In the genomic region with DNA sequence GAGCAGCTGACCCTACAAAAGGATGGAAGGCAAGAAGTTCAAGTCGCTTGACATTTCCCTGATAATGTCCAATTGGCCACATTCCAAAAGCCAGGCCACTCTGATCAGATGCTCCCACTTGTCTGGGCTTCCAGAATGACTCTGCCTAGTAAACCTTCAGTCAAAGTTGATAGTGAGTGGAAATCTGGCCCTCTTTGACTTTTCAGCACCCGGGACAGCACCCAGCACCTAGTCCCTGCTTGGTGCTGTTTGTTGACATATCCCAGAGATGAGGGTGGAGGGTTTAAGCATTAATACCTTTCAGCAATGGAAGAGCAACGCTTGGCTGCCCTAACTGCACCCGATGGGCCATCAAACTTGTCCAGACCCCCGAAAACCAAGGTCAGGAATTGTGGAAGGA, we compare ENCODE assay signal across 1 cellular context.
TF ChIP-seq lines count a peak whose summit lies in the region.

No MANE protein-coding gene starts in this region.

TF ChIP-seq in HepG2, 621 proteins besides CTCF, POLR2A, EP300 and RAD21 (continued from another document and continues in another):
- TF ChIP-seq, protein P1, sequence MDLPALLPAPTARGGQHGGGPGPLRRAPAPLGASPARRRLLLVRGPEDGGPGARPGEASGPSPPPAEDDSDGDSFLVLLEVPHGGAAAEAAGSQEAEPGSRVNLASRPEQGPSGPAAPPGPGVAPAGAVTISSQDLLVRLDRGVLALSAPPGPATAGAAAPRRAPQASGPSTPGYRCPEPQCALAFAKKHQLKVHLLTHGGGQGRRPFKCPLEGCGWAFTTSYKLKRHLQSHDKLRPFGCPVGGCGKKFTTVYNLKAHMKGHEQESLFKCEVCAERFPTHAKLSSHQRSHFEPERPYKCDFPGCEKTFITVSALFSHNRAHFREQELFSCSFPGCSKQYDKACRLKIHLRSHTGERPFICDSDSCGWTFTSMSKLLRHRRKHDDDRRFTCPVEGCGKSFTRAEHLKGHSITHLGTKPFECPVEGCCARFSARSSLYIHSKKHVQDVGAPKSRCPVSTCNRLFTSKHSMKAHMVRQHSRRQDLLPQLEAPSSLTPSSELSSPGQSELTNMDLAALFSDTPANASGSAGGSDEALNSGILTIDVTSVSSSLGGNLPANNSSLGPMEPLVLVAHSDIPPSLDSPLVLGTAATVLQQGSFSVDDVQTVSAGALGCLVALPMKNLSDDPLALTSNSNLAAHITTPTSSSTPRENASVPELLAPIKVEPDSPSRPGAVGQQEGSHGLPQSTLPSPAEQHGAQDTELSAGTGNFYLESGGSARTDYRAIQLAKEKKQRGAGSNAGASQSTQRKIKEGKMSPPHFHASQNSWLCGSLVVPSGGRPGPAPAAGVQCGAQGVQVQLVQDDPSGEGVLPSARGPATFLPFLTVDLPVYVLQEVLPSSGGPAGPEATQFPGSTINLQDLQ (CRISPR knock-in tag; IDR thresholded peaks at IDR 0.05), result no peak
- TF ChIP-seq KDM2A (CRISPR knock-in tag; IDR thresholded peaks at IDR 0.05; ENCODE audit: borderline replicate concordance, low read depth) (no peak), WIZ (CRISPR knock-in tag; IDR thresholded peaks at IDR 0.05) (peak; percentile 93), DNMT3B (CRISPR knock-in tag; conservative IDR thresholded peaks at IDR 0.05) (no peak), ZNF552 (CRISPR knock-in tag; IDR thresholded peaks at IDR 0.05; ENCODE audit: borderline replicate concordance) (0 out of 2 replicates have a peak, but pooled peaks have one; percentile 32), RARA (CRISPR knock-in tag; IDR thresholded peaks at IDR 0.05) (peak; percentile 19; the same call in 1 of the 2 replicates), JUND (CRISPR knock-in tag; IDR thresholded peaks at IDR 0.05) (no peak), SNAPC2 (CRISPR knock-in tag; IDR thresholded peaks at IDR 0.05) (no peak), ZNF589 (CRISPR knock-in tag; conservative IDR thresholded peaks at IDR 0.05) (no peak), PPARG (CRISPR knock-in tag; conservative IDR thresholded peaks at IDR 0.05) (no peak), MAFK (conservative IDR thresholded peaks at IDR 0.05 in 1 of 2, IDR thresholded peaks at IDR 0.05 in 1 of 2; ENCODE audit: low read length in 2 of 2) (no peak), MIER2 (CRISPR knock-in tag; IDR thresholded peaks at IDR 0.05) (peak; percentile 97), HDAC2 (CRISPR knock-in tag; IDR thresholded peaks at IDR 0.05) (peak; percentile 31; the same call in 1 of the 2 replicates), ZNF12 (CRISPR knock-in tag; IDR thresholded peaks at IDR 0.05) (0 out of 2 replicates have a peak, but pooled peaks have one; percentile 19), MLLT10 (CRISPR knock-in tag; IDR thresholded peaks at IDR 0.05) (no peak), ZNF296 (CRISPR knock-in tag; conservative IDR thresholded peaks at IDR 0.05) (no peak), BRD4 (CRISPR knock-in tag; IDR thresholded peaks at IDR 0.05) (no peak), RXRB (CRISPR knock-in tag; IDR thresholded peaks at IDR 0.05; ENCODE audit: borderline replicate concordance) (no peak), MXI1 (IDR thresholded peaks at IDR 0.05; ENCODE audit: borderline replicate concordance, low read depth, low read length) (no peak), KLF6 (CRISPR knock-in tag; IDR thresholded peaks at IDR 0.05) (0 out of 2 replicates have a peak, but pooled peaks have one; percentile 37), CEBPG (CRISPR knock-in tag; IDR thresholded peaks at IDR 0.05) (no peak), ZNF232 (CRISPR knock-in tag; IDR thresholded peaks at IDR 0.05; ENCODE audit: borderline replicate concordance) (peak; percentile 59; the same call in 1 of the 2 replicates), POLR2AphosphoS5 (IDR thresholded peaks at IDR 0.05; ENCODE audit: low read depth, low read length) (no peak), PAX8 (CRISPR knock-in tag; IDR thresholded peaks at IDR 0.05; ENCODE audit: borderline replicate concordance) (no peak), ZNF850 (CRISPR knock-in tag; conservative IDR thresholded peaks at IDR 0.05) (no peak), ZMYM2 (CRISPR knock-in tag; IDR thresholded peaks at IDR 0.05) (no peak), ZNF776 (CRISPR knock-in tag; IDR thresholded peaks at IDR 0.05) (no peak), FLYWCH1 (CRISPR knock-in tag; IDR thresholded peaks at IDR 0.05) (no peak), THYN1 (CRISPR knock-in tag; IDR thresholded peaks at IDR 0.05; ENCODE audit: borderline replicate concordance, low read depth) (no peak), ZNF558 (CRISPR knock-in tag; IDR thresholded peaks at IDR 0.05; ENCODE audit: borderline replicate concordance) (no peak)
- TF ChIP-seq, protein P2, sequence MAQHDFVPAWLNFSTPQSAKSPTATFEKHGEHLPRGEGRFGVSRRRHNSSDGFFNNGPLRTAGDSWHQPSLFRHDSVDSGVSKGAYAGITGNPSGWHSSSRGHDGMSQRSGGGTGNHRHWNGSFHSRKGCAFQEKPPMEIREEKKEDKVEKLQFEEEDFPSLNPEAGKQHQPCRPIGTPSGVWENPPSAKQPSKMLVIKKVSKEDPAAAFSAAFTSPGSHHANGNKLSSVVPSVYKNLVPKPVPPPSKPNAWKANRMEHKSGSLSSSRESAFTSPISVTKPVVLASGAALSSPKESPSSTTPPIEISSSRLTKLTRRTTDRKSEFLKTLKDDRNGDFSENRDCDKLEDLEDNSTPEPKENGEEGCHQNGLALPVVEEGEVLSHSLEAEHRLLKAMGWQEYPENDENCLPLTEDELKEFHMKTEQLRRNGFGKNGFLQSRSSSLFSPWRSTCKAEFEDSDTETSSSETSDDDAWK (CRISPR knock-in tag; IDR thresholded peaks at IDR 0.05), result no peak
- TF ChIP-seq, protein P3, sequence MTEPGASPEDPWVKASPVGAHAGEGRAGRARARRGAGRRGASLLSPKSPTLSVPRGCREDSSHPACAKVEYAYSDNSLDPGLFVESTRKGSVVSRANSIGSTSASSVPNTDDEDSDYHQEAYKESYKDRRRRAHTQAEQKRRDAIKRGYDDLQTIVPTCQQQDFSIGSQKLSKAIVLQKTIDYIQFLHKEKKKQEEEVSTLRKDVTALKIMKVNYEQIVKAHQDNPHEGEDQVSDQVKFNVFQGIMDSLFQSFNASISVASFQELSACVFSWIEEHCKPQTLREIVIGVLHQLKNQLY (CRISPR knock-in tag; IDR thresholded peaks at IDR 0.05), result no peak
- TF ChIP-seq, protein P4, sequence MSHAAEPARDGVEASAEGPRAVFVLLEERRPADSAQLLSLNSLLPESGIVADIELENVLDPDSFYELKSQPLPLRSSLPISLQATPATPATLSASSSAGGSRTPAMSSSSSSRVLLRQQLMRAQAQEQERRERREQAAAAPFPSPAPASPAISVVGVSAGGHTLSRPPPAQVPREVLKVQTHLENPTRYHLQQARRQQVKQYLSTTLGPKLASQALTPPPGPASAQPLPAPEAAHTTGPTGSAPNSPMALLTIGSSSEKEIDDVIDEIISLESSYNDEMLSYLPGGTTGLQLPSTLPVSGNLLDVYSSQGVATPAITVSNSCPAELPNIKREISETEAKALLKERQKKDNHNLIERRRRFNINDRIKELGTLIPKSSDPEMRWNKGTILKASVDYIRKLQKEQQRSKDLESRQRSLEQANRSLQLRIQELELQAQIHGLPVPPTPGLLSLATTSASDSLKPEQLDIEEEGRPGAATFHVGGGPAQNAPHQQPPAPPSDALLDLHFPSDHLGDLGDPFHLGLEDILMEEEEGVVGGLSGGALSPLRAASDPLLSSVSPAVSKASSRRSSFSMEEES (CRISPR knock-in tag; IDR thresholded peaks at IDR 0.05), result 0 out of 2 replicates have a peak, but pooled peaks have one; percentile 22
- TF ChIP-seq, protein P5, sequence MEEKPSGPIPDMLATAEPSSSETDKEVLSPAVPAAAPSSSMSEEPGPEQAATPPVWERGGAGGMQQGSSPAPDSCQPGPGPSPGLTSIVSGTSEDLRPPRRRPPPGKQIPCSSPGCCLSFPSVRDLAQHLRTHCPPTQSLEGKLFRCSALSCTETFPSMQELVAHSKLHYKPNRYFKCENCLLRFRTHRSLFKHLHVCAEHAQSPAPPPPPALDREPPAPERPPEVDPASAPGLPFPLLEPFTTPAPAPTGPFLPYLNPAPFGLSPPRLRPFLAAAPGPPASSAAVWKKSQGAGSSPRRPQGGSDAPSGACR (CRISPR knock-in tag; IDR thresholded peaks at IDR 0.05), result no peak
- TF ChIP-seq, protein P6, sequence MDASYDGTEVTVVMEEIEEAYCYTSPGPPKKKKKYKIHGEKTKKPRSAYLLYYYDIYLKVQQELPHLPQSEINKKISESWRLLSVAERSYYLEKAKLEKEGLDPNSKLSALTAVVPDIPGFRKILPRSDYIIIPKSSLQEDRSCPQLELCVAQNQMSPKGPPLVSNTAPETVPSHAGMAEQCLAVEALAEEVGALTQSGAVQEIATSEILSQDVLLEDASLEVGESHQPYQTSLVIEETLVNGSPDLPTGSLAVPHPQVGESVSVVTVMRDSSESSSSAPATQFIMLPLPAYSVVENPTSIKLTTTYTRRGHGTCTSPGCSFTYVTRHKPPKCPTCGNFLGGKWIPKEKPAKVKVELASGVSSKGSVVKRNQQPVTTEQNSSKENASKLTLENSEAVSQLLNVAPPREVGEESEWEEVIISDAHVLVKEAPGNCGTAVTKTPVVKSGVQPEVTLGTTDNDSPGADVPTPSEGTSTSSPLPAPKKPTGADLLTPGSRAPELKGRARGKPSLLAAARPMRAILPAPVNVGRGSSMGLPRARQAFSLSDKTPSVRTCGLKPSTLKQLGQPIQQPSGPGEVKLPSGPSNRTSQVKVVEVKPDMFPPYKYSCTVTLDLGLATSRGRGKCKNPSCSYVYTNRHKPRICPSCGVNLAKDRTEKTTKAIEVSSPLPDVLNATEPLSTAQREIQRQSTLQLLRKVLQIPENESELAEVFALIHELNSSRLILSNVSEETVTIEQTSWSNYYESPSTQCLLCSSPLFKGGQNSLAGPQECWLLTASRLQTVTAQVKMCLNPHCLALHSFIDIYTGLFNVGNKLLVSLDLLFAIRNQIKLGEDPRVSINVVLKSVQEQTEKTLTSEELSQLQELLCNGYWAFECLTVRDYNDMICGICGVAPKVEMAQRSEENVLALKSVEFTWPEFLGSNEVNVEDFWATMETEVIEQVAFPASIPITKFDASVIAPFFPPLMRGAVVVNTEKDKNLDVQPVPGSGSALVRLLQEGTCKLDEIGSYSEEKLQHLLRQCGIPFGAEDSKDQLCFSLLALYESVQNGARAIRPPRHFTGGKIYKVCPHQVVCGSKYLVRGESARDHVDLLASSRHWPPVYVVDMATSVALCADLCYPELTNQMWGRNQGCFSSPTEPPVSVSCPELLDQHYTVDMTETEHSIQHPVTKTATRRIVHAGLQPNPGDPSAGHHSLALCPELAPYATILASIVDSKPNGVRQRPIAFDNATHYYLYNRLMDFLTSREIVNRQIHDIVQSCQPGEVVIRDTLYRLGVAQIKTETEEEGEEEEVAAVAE (CRISPR knock-in tag; IDR thresholded peaks at IDR 0.05; ENCODE audit: borderline replicate concordance), result 0 out of 2 replicates have a peak, but pooled peaks have one; percentile 41
- TF ChIP-seq, protein P7, sequence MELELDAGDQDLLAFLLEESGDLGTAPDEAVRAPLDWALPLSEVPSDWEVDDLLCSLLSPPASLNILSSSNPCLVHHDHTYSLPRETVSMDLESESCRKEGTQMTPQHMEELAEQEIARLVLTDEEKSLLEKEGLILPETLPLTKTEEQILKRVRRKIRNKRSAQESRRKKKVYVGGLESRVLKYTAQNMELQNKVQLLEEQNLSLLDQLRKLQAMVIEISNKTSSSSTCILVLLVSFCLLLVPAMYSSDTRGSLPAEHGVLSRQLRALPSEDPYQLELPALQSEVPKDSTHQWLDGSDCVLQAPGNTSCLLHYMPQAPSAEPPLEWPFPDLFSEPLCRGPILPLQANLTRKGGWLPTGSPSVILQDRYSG (CRISPR knock-in tag; IDR thresholded peaks at IDR 0.05), result no peak
- TF ChIP-seq, protein P8, sequence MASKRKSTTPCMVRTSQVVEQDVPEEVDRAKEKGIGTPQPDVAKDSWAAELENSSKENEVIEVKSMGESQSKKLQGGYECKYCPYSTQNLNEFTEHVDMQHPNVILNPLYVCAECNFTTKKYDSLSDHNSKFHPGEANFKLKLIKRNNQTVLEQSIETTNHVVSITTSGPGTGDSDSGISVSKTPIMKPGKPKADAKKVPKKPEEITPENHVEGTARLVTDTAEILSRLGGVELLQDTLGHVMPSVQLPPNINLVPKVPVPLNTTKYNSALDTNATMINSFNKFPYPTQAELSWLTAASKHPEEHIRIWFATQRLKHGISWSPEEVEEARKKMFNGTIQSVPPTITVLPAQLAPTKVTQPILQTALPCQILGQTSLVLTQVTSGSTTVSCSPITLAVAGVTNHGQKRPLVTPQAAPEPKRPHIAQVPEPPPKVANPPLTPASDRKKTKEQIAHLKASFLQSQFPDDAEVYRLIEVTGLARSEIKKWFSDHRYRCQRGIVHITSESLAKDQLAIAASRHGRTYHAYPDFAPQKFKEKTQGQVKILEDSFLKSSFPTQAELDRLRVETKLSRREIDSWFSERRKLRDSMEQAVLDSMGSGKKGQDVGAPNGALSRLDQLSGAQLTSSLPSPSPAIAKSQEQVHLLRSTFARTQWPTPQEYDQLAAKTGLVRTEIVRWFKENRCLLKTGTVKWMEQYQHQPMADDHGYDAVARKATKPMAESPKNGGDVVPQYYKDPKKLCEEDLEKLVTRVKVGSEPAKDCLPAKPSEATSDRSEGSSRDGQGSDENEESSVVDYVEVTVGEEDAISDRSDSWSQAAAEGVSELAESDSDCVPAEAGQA (IDR thresholded peaks at IDR 0.05; ENCODE audit: low read depth), result no peak
- TF ChIP-seq, protein P8 (CRISPR knock-in tag; IDR thresholded peaks at IDR 0.05; ENCODE audit: borderline replicate concordance), result no peak
- TF ChIP-seq, protein P9, sequence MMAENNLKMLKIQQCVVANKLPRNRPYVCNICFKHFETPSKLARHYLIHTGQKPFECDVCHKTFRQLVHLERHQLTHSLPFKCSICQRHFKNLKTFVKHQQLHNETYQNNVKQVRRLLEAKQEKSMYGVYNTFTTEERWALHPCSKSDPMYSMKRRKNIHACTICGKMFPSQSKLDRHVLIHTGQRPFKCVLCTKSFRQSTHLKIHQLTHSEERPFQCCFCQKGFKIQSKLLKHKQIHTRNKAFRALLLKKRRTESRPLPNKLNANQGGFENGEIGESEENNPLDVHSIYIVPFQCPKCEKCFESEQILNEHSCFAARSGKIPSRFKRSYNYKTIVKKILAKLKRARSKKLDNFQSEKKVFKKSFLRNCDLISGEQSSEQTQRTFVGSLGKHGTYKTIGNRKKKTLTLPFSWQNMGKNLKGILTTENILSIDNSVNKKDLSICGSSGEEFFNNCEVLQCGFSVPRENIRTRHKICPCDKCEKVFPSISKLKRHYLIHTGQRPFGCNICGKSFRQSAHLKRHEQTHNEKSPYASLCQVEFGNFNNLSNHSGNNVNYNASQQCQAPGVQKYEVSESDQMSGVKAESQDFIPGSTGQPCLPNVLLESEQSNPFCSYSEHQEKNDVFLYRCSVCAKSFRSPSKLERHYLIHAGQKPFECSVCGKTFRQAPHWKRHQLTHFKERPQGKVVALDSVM (CRISPR knock-in tag; IDR thresholded peaks at IDR 0.05), result no peak
